ENCODE assay signal across 6 cellular contexts in the genomic region with DNA sequence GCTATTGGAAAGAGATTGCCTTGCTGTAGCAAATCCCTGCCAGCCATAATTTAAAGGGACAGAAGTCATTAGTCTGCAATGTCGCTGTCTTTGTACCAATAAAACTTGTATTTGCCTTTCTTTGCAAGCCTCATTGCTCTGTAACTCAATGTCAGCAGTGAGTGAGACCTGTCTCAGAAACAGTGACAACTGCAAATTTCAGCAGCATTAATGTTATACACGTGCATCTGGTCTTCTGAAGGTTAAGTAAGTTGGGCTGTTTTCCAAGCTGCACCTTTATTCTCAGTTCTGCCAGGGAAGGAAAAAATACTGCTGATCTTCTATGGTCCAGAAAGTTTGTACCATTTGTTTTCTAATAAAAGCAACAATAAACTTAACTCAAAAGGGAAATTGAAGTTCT.
"Had no signal": no experiment of that assay in that cellular context is flagged by ENCODE, and none has a peak within 500 bp of the region (broad histone marks: within the 10 kb centered on the region; RNA-seq: fewer than 3 reads in every experiment).

No MANE protein-coding gene starts in this region.

- H3K27ac Mint-ChIP-seq: IgD-negative memory B cell had no signal

- H3K4me1 Mint-ChIP-seq: IgD-negative memory B cell had no signal

- H3K27ac ChIP-seq: HL-60 had no signal

- H3K27me3 Mint-ChIP-seq: IgD-negative memory B cell had no signal

- H3K4me3 Mint-ChIP-seq: IgD-negative memory B cell had no signal

- DNase-seq: IMR-90, KBM-7 had no signal

- H3K36me3 Mint-ChIP-seq: IgD-negative memory B cell had no signal

- ATAC-seq: HepG2, K562 had no signal

- H3K4me3 ChIP-seq: K562 had no signal
